Comparison of ENCODE assay signal across 1 cellular context in the genomic region with DNA sequence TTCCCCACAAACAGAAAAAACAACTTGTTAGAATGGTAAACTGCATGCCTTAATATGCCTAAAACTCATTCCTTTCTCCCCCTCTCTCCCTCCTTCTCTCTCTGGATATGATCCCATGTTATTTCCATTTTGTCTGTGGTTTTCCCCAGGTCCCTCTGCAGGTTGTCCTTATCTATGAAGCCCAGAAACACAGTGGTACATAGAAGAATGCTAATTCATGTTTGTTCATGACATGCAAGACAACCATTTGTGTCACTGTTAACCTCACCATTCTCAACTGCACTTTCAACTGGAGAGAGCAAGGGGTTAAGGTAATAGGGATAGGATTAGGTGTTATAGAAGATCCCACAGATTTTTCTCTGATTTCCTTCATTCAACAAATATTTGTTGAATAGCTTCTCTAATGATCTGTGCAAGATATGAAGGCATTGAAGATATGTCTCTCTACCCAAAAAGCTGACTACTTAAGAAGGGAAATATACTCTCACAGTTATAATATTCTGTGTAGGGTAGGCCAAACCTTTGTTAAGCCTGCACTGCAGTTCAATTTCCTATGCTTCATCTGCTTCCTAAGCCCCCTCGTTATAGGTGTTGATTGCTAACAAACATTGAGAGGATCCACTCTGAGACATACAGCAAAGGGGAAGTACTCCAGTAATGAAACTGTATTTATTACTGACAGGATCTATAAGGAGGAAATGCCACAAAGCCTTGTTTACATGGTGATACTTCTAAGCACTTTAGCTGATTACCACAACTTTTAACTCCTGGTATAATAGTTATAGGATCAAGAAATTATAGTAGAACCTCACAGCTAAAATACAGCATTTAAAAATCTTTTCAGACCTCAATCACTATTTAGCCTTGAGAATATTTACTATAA.
TF ChIP-seq lines count a peak whose summit lies in the region.

No MANE protein-coding gene starts in this region.

TF ChIP-seq in GM23338, 12 proteins besides CTCF, POLR2A, EP300 and RAD21 (continued from another document):
- TF ChIP-seq, protein P1, sequence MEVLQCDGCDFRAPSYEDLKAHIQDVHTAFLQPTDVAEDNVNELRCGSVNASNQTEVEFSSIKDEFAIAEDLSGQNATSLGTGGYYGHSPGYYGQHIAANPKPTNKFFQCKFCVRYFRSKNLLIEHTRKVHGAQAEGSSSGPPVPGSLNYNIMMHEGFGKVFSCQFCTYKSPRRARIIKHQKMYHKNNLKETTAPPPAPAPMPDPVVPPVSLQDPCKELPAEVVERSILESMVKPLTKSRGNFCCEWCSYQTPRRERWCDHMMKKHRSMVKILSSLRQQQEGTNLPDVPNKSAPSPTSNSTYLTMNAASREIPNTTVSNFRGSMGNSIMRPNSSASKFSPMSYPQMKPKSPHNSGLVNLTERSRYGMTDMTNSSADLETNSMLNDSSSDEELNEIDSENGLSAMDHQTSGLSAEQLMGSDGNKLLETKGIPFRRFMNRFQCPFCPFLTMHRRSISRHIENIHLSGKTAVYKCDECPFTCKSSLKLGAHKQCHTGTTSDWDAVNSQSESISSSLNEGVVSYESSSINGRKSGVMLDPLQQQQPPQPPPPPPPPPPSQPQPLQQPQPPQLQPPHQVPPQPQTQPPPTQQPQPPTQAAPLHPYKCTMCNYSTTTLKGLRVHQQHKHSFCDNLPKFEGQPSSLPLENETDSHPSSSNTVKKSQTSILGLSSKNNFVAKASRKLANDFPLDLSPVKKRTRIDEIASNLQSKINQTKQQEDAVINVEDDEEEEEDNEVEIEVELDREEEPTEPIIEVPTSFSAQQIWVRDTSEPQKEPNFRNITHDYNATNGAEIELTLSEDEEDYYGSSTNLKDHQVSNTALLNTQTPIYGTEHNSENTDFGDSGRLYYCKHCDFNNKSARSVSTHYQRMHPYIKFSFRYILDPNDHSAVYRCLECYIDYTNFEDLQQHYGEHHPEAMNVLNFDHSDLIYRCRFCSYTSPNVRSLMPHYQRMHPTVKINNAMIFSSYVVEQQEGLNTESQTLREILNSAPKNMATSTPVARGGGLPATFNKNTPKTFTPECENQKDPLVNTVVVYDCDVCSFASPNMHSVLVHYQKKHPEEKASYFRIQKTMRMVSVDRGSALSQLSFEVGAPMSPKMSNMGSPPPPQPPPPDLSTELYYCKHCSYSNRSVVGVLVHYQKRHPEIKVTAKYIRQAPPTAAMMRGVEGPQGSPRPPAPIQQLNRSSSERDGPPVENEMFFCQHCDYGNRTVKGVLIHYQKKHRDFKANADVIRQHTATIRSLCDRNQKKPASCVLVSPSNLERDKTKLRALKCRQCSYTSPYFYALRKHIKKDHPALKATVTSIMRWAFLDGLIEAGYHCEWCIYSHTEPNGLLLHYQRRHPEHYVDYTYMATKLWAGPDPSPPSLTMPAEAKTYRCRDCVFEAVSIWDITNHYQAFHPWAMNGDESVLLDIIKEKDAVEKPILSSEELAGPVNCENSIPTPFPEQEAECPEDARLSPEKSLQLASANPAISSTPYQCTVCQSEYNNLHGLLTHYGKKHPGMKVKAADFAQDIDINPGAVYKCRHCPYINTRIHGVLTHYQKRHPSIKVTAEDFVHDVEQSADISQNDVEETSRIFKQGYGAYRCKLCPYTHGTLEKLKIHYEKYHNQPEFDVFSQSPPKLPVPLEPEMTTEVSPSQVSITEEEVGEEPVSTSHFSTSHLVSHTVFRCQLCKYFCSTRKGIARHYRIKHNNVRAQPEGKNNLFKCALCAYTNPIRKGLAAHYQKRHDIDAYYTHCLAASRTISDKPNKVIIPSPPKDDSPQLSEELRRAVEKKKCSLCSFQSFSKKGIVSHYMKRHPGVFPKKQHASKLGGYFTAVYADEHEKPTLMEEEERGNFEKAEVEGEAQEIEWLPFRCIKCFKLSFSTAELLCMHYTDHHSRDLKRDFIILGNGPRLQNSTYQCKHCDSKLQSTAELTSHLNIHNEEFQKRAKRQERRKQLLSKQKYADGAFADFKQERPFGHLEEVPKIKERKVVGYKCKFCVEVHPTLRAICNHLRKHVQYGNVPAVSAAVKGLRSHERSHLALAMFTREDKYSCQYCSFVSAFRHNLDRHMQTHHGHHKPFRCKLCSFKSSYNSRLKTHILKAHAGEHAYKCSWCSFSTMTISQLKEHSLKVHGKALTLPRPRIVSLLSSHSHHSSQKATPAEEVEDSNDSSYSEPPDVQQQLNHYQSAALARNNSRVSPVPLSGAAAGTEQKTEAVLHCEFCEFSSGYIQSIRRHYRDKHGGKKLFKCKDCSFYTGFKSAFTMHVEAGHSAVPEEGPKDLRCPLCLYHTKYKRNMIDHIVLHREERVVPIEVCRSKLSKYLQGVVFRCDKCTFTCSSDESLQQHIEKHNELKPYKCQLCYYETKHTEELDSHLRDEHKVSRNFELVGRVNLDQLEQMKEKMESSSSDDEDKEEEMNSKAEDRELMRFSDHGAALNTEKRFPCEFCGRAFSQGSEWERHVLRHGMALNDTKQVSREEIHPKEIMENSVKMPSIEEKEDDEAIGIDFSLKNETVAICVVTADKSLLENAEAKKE (CRISPR knock-in tag; IDR thresholded peaks at IDR 0.05): no peak
- no peak for TF ChIP-seq EZH2 (IDR thresholded peaks at IDR 0.05; ENCODE audit: low read depth, unreplicated experiment)
- TF ChIP-seq, protein P2, sequence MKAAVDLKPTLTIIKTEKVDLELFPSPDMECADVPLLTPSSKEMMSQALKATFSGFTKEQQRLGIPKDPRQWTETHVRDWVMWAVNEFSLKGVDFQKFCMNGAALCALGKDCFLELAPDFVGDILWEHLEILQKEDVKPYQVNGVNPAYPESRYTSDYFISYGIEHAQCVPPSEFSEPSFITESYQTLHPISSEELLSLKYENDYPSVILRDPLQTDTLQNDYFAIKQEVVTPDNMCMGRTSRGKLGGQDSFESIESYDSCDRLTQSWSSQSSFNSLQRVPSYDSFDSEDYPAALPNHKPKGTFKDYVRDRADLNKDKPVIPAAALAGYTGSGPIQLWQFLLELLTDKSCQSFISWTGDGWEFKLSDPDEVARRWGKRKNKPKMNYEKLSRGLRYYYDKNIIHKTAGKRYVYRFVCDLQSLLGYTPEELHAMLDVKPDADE (IDR thresholded peaks at IDR 0.05): no peak
